14 cellular contexts compared by ENCODE assay signal in the genomic region with DNA sequence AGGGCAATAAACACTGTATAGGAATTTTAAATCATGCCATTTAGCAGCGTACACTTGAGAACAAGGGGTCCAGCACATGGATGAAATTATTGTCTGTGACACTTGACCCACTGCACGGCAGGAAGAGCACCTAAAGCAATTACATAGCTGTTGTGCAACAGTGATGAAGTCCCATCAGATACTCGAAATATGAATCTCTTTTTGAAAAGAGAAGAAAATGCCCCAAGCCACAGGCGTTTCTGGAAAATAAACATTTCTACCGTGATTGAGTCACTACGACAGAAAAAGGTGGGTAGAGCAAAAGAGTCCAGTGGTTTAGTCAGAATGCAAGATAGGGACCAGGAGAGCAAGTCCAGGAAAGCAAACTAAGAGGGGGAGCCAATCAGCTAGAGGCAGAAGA. TPM values are rescaled to one million over a fixed set of nuclear protein-coding genes. Genes with fewer than 3 reads are reported as not detected.
A peak's percentile ranks its signal among the peaks of the same experiment; 100 is the strongest.
DNase-seq lines count a peak whose midpoint lies in the region; ATAC-seq and TF ChIP-seq lines count a peak whose summit lies in the region.
"Had no signal": no experiment of that assay in that cellular context is flagged by ENCODE, and none has a peak within 500 bp of the region (broad histone marks: within the 10 kb centered on the region; RNA-seq: fewer than 3 reads in every experiment).

No MANE protein-coding gene starts in this region.

- H3K27ac ChIP-seq in RWPE2 (ENCODE audit: poor library complexity, severe bottlenecking) = no peak overlapping the region
- H3K27ac ChIP-seq in epithelial cell of prostate = peak overlapping the region; percentile 14
- H3K27ac ChIP-seq in neural cell (ENCODE audit: low read length) = no peak overlapping the region
- H3K27ac ChIP-seq in CD4-positive, alpha-beta memory T cell (ENCODE audit: low read depth, low read length) = no peak overlapping the region

- H3K4me3 Mint-ChIP-seq in HFFc6 (peak overlapping the region; percentile 90), Calu3 (ENCODE audit: low read depth, unreplicated experiment) (no peak overlapping the region)
- H3K4me3 Mint-ChIP-seq in CD4-positive, alpha-beta memory T cell = peak overlapping the region in 1 of 8 donors; percentile 31

- H3K9me2 ChIP-seq in neural cell (ENCODE audit: insufficient read depth, low read length) = no peaks in the 10 kb centered on the region

- CTCF ChIA-PET in CD4-positive, alpha-beta memory T cell (lab: Charles Lee; ENCODE audit: partially characterized antibody) = no interaction called here
- CTCF ChIA-PET in Calu3 (lab: Charles Lee) = no interaction called here

- H3K9me3 ChIP-seq in RWPE2 (ENCODE audit: severe bottlenecking) (no peaks in the 10 kb centered on the region), neural cell (ENCODE audit: low read length) (no peaks in the 10 kb centered on the region)
- no peaks in the 10 kb centered on the region for H3K9me3 ChIP-seq in CD4-positive, alpha-beta memory T cell (ENCODE audit: control insufficient read depth in 1 of 2, low read length in 2 of 2)

- H3K27me3 Mint-ChIP-seq in HFFc6 (ENCODE audit: insufficient read depth) (peaks cover 4% of the 10 kb centered on the region), Calu3 (ENCODE audit: unreplicated experiment) (no peaks in the 10 kb centered on the region)
- peaks cover 13 to 15% of the 10 kb centered on the region in 2 donors for H3K27me3 Mint-ChIP-seq in CD4-positive, alpha-beta memory T cell

- peaks cover 6% of the 10 kb centered on the region for H3K79me2 ChIP-seq in neural cell (replicated peaks; ENCODE audit: insufficient read depth, low read length)

- DNase-seq in HFFc6 = peak; percentile 9
- no peak for DNase-seq in RWPE2 (ENCODE audit: low spot score)
- no peak for DNase-seq in epithelial cell of prostate (ENCODE audit: low read depth, low spot score)
- no peak for DNase-seq in CD4-positive, alpha-beta memory T cell
- no peak for DNase-seq in NCI-H1105 treated with DMSO at 0.1 percent for 48 hours (lab: John Stamatoyannopoulos, UW)
- DNase-seq in Calu3 = no peak
- DNase-seq in COR-L47 (lab: John Stamatoyannopoulos, UW) = no peak
- DNase-seq: DND-41, GF-D8, HCEC 1CT, NCI-H510A treated with DMSO at 0.1 percent for 48 hours, SIG-M5 had no signal

- H3K27me3 ChIP-seq in RWPE2 (ENCODE audit: insufficient read depth, poor library complexity, severe bottlenecking) = no peaks in the 10 kb centered on the region
- H3K27me3 ChIP-seq in neural cell (ENCODE audit: insufficient read depth, low read depth, low read length) = peaks cover 5% of the 10 kb centered on the region
- no peaks in the 10 kb centered on the region for H3K27me3 ChIP-seq in CD4-positive, alpha-beta memory T cell (ENCODE audit: insufficient read depth, low read length)

- POLR2A ChIA-PET in CD4-positive, alpha-beta memory T cell (lab: Charles Lee; ENCODE audit: partially characterized antibody) = no interaction called here

- no peaks in the 10 kb centered on the region for H4K20me1 ChIP-seq in neural cell (ENCODE audit: insufficient read depth)

- peaks cover 40% of the 10 kb centered on the region for H3K4me1 ChIP-seq in RWPE2 (ENCODE audit: insufficient read depth, poor library complexity, severe bottlenecking)
- H3K4me1 ChIP-seq in CD4-positive, alpha-beta memory T cell (ENCODE audit: insufficient read depth, low read length) = no peaks in the 10 kb centered on the region

- no peaks in the 10 kb centered on the region for H3K36me3 ChIP-seq in RWPE2 (ENCODE audit: low read depth)
- H3K36me3 ChIP-seq in neural cell (ENCODE audit: insufficient read depth, low read length) = no peaks in the 10 kb centered on the region
- no peaks in the 10 kb centered on the region for H3K36me3 ChIP-seq in CD4-positive, alpha-beta memory T cell (ENCODE audit: insufficient read depth, low read length)

- BruUV-seq in Calu3 (replicated peaks; lab: Mats Ljungman, UMichigan) = no TSS peak

- peak; percentile 35; the same call in 1 of the 3 replicates for ATAC-seq in RWPE2 (ENCODE audit: low read depth)
- ATAC-seq: K562 had no signal

- H3K9ac ChIP-seq in neural cell (ENCODE audit: low read length) = no peak overlapping the region

- no peak for TF ChIP-seq EP300 in neural cell (conservative IDR thresholded peaks at IDR 0.05; ENCODE audit: poor library complexity, severe bottlenecking)

- TF ChIP-seq CTCF in HFFc6 (IDR thresholded peaks at IDR 0.05) (no peak), RWPE2 (IDR thresholded peaks at IDR 0.05; ENCODE audit: poor library complexity, severe bottlenecking) (no peak), neural cell (IDR thresholded peaks at IDR 0.05; ENCODE audit: poor library complexity, severe bottlenecking) (no peak), Calu3 (IDR thresholded peaks at IDR 0.05; ENCODE audit: unreplicated experiment) (no peak)

- H3K4me1 Mint-ChIP-seq in HFFc6 (ENCODE audit: low read depth) (peaks cover 87% of the 10 kb centered on the region), Calu3 (ENCODE audit: low read depth, unreplicated experiment) (no peaks in the 10 kb centered on the region)
- H3K4me1 Mint-ChIP-seq in CD4-positive, alpha-beta memory T cell = peaks cover 0 to 9% (median 2%) of the 10 kb centered on the region in 4 donors

- TF ChIP-seq RAD21 in neural cell (conservative IDR thresholded peaks at IDR 0.05) = no peak

- H3K27ac Mint-ChIP-seq in HFFc6 (peak overlapping the region; percentile 67), Calu3 (ENCODE audit: unreplicated experiment) (no peak overlapping the region)
- H3K27ac Mint-ChIP-seq in CD4-positive, alpha-beta memory T cell = no peak overlapping the region

- H3K9me3 Mint-ChIP-seq in HFFc6 = peaks cover 6% of the 10 kb centered on the region
- peaks cover 0 to 4% (median 0%) of the 10 kb centered on the region in 8 donors for H3K9me3 Mint-ChIP-seq in CD4-positive, alpha-beta memory T cell
- H3K9me3 Mint-ChIP-seq in Calu3 (ENCODE audit: low read depth, unreplicated experiment) = peaks cover 16% of the 10 kb centered on the region

- H2AFZ ChIP-seq in neural cell (ENCODE audit: low read depth, low read length) = no peak overlapping the region

- H3K36me3 Mint-ChIP-seq in HFFc6 (ENCODE audit: low read depth) (peaks cover 6% of the 10 kb centered on the region; the same call in 1 of the 2 replicates), Calu3 (ENCODE audit: insufficient read depth, unreplicated experiment) (no peaks in the 10 kb centered on the region)
- H3K36me3 Mint-ChIP-seq in CD4-positive, alpha-beta memory T cell = no peaks in the 10 kb centered on the region

- no peak overlapping the region for H3K4me2 ChIP-seq in neural cell (ENCODE audit: low read length)

- no peaks in the 10 kb centered on the region for H3F3A ChIP-seq in neural cell (ENCODE audit: insufficient read depth, low read length, poor library complexity, severe bottlenecking)

- intact Hi-C loops in CD4-positive, alpha-beta memory T cell (cut with micrococcal nuclease) = no loop called here
- intact Hi-C loops in Calu3 (cut with micrococcal nuclease; ENCODE audit: unreplicated experiment) = no loop called here

- H3K4me3 ChIP-seq in RWPE2 (ENCODE audit: severe bottlenecking) = no peak overlapping the region
- H3K4me3 ChIP-seq in neural cell (ENCODE audit: low read length) = peak overlapping the region; percentile 62
- H3K4me3 ChIP-seq in CD4-positive, alpha-beta memory T cell (ENCODE audit: low read length in 2 of 2) = no peak overlapping the region
- H3K4me3 ChIP-seq: K562 had no signal

TF ChIP-seq in neural cell, 6 proteins besides CTCF, POLR2A, EP300 and RAD21:
- no peak for TF ChIP-seq MXI1 (conservative IDR thresholded peaks at IDR 0.05; ENCODE audit: poor library complexity, severe bottlenecking)
- no peak for TF ChIP-seq SMC3 (conservative IDR thresholded peaks at IDR 0.05; ENCODE audit: poor library complexity)
- TF ChIP-seq REST (IDR thresholded peaks at IDR 0.05; ENCODE audit: borderline replicate concordance) = no peak
- no peak for TF ChIP-seq EZH2 (IDR thresholded peaks at IDR 0.05; ENCODE audit: borderline replicate concordance, insufficient read depth, low read length, poor library complexity, severe bottlenecking)
- TF ChIP-seq POLR2AphosphoS5 (IDR thresholded peaks at IDR 0.05) = no peak
- no peak for TF ChIP-seq TAF1 (IDR thresholded peaks at IDR 0.05; ENCODE audit: low read depth)

RNA-seq across cellular contexts. Expression of gene DSCAM, which starts 6.5 kb away (rescaled TPM):
- 1 to 10 TPM; 1.0 to 1.3 (median 1.1) TPM for total RNA-seq in HFFc6 (2021; fragmentation: NEBNext Ultra II Directional; extraction: Animal tissue kit (Norgen Biotek cat#: 25700))
- 5.3 and 8.1 TPM in 2 replicates for polyA plus RNA-seq in neural cell
- polyA minus RNA-seq in neural cell = 29.5 and 33.2 TPM in 2 replicates
- total RNA-seq in CD4-positive, alpha-beta memory T cell = not detected
- not detected for polyA plus RNA-seq in CD4-positive, alpha-beta memory T cell
- not detected in 2 replicates for total RNA-seq in Calu3 (2022)
- total RNA-seq: K562 had no signal
- polyA plus RNA-seq: K562 had no signal
